Comparison of ENCODE assay signal across 16 cellular contexts in the genomic region with DNA sequence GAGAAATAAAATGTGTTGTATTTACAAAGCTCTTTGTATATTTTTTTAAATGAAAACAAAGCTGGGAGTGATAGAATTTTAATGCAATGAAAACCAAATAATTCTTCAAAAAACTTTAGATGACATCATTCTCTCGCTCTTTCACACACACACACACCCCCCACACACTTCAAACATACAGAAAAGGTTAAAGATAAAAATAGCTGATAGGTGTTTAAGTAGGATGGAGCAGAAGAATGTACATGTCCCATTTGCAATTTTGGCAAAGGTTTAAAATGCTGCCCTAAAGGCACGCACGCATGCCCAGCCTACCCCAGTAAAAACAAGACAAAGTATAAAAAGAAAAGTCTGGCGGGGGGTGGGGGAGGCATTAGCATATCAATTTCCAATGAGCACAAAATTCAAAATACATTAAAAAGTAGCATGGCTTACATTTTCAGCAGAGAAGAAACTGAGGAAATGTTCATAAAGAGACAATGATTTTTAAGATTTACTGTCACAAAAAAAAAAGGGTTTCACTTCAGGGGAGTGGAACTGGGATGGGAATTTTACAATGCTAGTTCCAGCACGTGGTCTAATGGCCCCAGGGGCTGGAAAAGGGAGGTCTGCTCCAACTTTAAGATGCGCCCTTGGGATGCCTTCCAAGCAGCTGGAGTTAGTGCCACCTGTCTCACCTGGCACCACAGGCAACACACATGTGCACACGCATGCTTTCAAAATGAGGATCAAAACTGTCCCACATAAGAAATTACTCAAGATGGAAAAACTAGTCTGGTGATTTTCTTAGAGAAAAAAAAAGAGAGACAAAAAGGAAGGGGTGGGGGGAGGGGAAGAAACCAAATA. TPM values are rescaled to one million over a fixed set of nuclear protein-coding genes. Genes with fewer than 3 reads are reported as not detected.
"Had no signal": no experiment of that assay in that cellular context is flagged by ENCODE, and none has a peak within 500 bp of the region (broad histone marks: within the 10 kb centered on the region; RNA-seq: fewer than 3 reads in every experiment).

No MANE protein-coding gene starts in this region.

- H3K27ac ChIP-seq: ascending aorta, foreskin keratinocyte, neutrophil had no signal

- ATAC-seq: foreskin keratinocyte; left colon; naive thymus-derived CD8-positive, alpha-beta T cell; sciatic nerve had no signal

- DNase-seq: activated CD4-positive, alpha-beta T cell treated with anti-CD3 and anti-CD28 coated beads, Interleukin-2, amount 50 U/mL, for 4 hours; activated CD4-positive, CD25-positive, alpha-beta regulatory T cell; activated CD8-positive, alpha-beta memory T cell treated with anti-CD3 and anti-CD28 coated beads, Interleukin-2, amount 50 U/mL, for 48 hours; activated effector memory CD4-positive, alpha-beta T cell treated with Interleukin-2 at 50 U/mL for 16 hours; foreskin keratinocyte; left colon; naive thymus-derived CD8-positive, alpha-beta T cell; stimulated activated CD4-positive, alpha-beta T cell treated with anti-CD3 and anti-CD28 coated beads, Interleukin-12 subunit alpha, Interleukin-12 subunit beta, amount 100 ng/mL, for 4 hours; stimulated activated naive CD4-positive, alpha-beta T cell treated with Interleukin-2 at 50 U/mL for 16 hours; T-helper 2 cell had no signal

- H3K9me3 ChIP-seq: ascending aorta, neutrophil had no signal

- H3K4me1 ChIP-seq: foreskin keratinocyte had no signal

- FAIRE-seq: bronchial epithelial cell, TTC549 had no signal

- H3K9me3 Mint-ChIP-seq: naive thymus-derived CD8-positive, alpha-beta T cell had no signal

- H3K27me3 ChIP-seq: ascending aorta had no signal

- H3K36me3 Mint-ChIP-seq: naive thymus-derived CD8-positive, alpha-beta T cell had no signal

- H3K4me3 ChIP-seq: ascending aorta, lung had no signal

- H3K36me3 ChIP-seq: neutrophil had no signal

- H3K4me3 Mint-ChIP-seq: naive thymus-derived CD8-positive, alpha-beta T cell had no signal

RNA-seq across cellular contexts. Expression of a gene that starts 55.1 kb away (rescaled TPM):
- total RNA-seq: bronchial epithelial cell had no signal
